In the genomic region with DNA sequence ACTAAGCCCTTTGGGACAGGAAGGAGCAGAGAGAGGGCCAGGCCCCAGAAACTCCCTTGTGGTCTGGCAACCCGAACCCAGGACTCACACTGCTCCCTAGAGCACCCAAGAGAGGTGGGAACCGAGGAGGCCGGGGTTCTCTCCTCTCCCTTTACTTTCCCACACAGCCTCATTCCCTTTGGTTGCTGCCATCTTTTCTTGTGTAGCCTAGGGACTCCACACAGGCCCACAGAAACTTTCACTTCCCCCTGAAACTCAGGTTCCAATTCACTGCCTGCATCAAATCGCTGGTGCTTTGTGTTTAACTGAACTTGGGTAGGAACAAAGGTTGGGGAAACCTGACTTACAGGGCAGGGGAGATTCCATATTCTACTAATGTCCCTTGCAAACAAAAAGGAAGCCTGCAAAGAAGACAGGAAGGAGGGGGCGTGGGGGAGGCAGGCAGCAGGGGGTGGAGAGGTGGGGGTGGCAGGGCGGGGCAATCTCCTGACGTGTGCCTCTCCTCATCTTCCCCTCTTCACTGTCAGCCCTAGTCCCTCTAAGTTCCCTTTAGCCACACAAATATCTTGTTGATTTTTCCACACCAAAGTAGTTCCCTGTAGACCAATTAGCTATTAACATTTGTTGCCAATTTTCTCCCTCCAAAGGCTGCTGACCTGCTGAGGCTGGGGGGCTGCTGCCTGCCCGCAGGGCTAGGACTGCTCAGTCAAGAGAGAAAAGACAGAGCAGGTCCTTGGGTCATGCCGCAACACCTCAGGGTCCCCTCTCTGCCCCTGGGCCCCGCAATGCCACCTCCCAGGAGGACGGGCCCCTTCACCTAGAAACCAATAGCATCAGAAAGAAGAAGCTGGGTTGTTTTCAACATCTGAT, we compare ENCODE assay signal across 1 cellular context.
TF ChIP-seq lines count a peak whose summit lies in the region.

No MANE protein-coding gene starts in this region.

TF ChIP-seq in IMR-90, 13 proteins besides CTCF, POLR2A, EP300 and RAD21 (continued from another document):
- TF ChIP-seq, protein P1, sequence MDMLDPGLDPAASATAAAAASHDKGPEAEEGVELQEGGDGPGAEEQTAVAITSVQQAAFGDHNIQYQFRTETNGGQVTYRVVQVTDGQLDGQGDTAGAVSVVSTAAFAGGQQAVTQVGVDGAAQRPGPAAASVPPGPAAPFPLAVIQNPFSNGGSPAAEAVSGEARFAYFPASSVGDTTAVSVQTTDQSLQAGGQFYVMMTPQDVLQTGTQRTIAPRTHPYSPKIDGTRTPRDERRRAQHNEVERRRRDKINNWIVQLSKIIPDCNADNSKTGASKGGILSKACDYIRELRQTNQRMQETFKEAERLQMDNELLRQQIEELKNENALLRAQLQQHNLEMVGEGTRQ (IDR thresholded peaks at IDR 0.05; ENCODE audit: low read depth, low read length), result no peak
- no peak for TF ChIP-seq NFE2L2 (IDR thresholded peaks at IDR 0.05; ENCODE audit: low read depth, low read length)
